ENCODE assay signal across 8 cellular contexts in the genomic region with DNA sequence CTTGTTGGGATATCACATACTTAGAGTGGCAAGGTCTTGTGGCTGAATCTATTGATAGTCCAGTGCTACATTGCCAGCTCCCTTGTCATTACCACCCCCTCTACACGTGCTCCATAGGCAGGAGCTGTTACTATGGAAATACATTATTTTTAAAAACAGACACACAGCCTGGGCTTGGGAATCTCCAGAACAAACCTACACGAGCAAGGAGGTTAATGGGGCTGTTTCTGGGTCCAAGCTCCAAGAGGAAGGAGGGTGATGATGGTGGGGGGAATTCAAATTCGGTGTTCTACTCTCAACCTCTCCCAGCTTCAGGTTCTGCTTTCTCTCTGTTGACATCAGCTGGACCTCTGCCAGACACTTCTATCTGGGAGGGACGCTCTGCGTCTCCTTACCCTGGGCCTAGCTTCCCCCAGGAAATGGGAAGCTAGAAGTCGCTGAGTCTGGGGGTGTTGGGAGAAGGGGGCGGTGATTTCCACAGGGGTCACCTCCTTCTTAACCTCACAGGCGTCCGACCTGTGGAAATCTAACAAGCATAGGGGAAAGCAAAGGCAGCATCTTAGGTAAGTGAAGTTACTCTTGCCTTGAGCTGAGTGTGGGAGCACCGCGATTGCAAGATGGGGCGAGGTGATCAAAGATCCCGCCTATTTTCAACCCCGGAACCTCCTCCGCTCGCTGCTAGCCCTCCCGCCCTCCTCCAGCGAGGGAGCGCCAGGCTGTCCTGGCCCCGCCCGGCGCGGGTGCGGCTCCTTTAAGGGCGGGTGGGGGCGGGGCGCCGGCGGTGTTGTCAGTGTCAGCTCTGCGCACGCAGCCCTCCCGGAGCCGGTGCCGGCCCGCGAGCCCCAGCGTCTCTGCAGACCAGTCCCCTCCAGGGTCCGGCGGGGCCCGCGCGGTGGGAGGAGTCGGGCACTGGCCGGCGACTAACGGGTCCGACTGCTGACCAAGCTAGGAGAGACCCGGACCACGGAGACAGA. TPM values are rescaled to one million over a fixed set of nuclear protein-coding genes. Genes with fewer than 3 reads are reported as not detected.
DNase-seq lines count a peak whose midpoint lies in the region; FAIRE-seq and TF ChIP-seq lines count a peak whose summit lies in the region.

Gene C2CD2L, plus strand, starts transcription at position 781 of the 974 bp plus-strand sequence. CDS start 398 bp downstream, outside the sequence.

- H3K4me3 ChIP-seq in HEK293 (ENCODE audit: low read depth, low read length): peak within 1 kb of the TSS; percentile 79

- H3K9me3 ChIP-seq in HEK293 (ENCODE audit: control insufficient read depth, insufficient read depth, low read depth, low read length): no peaks in the 10 kb centered on the region

- peak within 1 kb of the TSS; percentile 56; the same call in 1 of the 2 replicates for H3K27ac ChIP-seq in HEK293 (ENCODE audit: extremely low read depth, low read depth, low read length)

- H3K36me3 ChIP-seq in HEK293 (ENCODE audit: control insufficient read depth in 2 of 2, insufficient read depth in 1 of 2, low read length in 2 of 2): peaks cover 0 to 26% of the 10 kb centered on the region in 2 experiments; a peak in 1 of 3 replicates

- no peak for TF ChIP-seq CTCF in HEK293 (tag by site-specific recombination; IDR thresholded peaks at IDR 0.05)

- CTCF ChIA-PET in HEK293 (lab: Yijun Ruan, JAX): interaction anchor here (0.6 to 1.5 kb wide), 9 partner anchors 9 to 274 kb away, joined by 3 to 7 read pairs (median 3); no protein-coding TSS in a partner anchor

- FAIRE-seq in G401.6 (lab: Jason Lieb, UNC): peak; percentile 30

- H3K4me1 ChIP-seq in HEK293 (ENCODE audit: control insufficient read depth, insufficient read depth, low read length): no peaks in the 10 kb centered on the region

- POLR2A ChIA-PET in HEK293 (lab: Yijun Ruan, JAX): interaction anchor here (1.0 to 5.5 kb wide), 8 partner anchors 11 to 268 kb away, joined by 3 to 51 read pairs (median 12); partner anchors contain the start of genes HINFP, HMBS and MCAM

- peak; percentile 93 for DNase-seq in NAMALWA (ENCODE audit: low spot score)
- DNase-seq in SK-N-DZ (ENCODE audit: low spot score): peak; percentile 79
- DNase-seq in activated naive CD4-positive, alpha-beta T cell treated with Interleukin-2 at 50 U/mL for 16 hours: peak; percentile 90
- peak; percentile 93 for DNase-seq in germinal center (ENCODE audit: low spot score)
- peak in 55 of 56 donors; percentile 51 to 94 (median 83) for DNase-seq in nucleus accumbens (lab: John Stamatoyannopoulos, UW)
- peak; percentile 84 for DNase-seq in superior temporal gyrus (ENCODE audit: extremely low spot score)

TF ChIP-seq in HEK293, 187 proteins besides CTCF, POLR2A, EP300 and RAD21 (continues in another document):
- TF ChIP-seq HOXD13 (CRISPR knock-in tag; IDR thresholded peaks at IDR 0.05; ENCODE audit: borderline replicate concordance): no peak
- TF ChIP-seq HOXA7 (CRISPR knock-in tag; IDR thresholded peaks at IDR 0.05; ENCODE audit: borderline replicate concordance): no peak
- TF ChIP-seq SCRT1 (tag by site-specific recombination; IDR thresholded peaks at IDR 0.05; ENCODE audit: borderline replicate concordance): no peak
- no peak for TF ChIP-seq YY1 (tag by site-specific recombination; IDR thresholded peaks at IDR 0.05)
- no peak for TF ChIP-seq ZNF600 (tag by site-specific recombination; IDR thresholded peaks at IDR 0.05)
- TF ChIP-seq ZNF146 (tag by site-specific recombination; IDR thresholded peaks at IDR 0.05): no peak
- no peak for TF ChIP-seq ZNF157 (tag by site-specific recombination; IDR thresholded peaks at IDR 0.05)
- TF ChIP-seq ZNF19 (tag by site-specific recombination; IDR thresholded peaks at IDR 0.05; ENCODE audit: low read depth): no peak
- no peak for TF ChIP-seq ZNF121 (tag by site-specific recombination; IDR thresholded peaks at IDR 0.05)
- no peak for TF ChIP-seq ZNF555 (tag by site-specific recombination; conservative IDR thresholded peaks at IDR 0.05)
- TF ChIP-seq ZNF623 (tag by site-specific recombination; IDR thresholded peaks at IDR 0.05): no peak
- 0 out of 2 replicates have a peak, but pooled peaks have one; percentile 45 for TF ChIP-seq ZBTB7A (tag by site-specific recombination; IDR thresholded peaks at IDR 0.05; ENCODE audit: low read depth)
- 0 out of 2 replicates have a peak, but pooled peaks have one; percentile 42 for TF ChIP-seq WT1 (tag by site-specific recombination; IDR thresholded peaks at IDR 0.05)
- no peak for TF ChIP-seq ZNF549 (tag by site-specific recombination; IDR thresholded peaks at IDR 0.05)
- peak; percentile 54; the same call in 1 of the 2 replicates for TF ChIP-seq KLF8 (tag by site-specific recombination; IDR thresholded peaks at IDR 0.05)
- no peak for TF ChIP-seq ZNF354C (tag by site-specific recombination; IDR thresholded peaks at IDR 0.05; ENCODE audit: borderline replicate concordance, low read depth)
- TF ChIP-seq, protein P1, sequence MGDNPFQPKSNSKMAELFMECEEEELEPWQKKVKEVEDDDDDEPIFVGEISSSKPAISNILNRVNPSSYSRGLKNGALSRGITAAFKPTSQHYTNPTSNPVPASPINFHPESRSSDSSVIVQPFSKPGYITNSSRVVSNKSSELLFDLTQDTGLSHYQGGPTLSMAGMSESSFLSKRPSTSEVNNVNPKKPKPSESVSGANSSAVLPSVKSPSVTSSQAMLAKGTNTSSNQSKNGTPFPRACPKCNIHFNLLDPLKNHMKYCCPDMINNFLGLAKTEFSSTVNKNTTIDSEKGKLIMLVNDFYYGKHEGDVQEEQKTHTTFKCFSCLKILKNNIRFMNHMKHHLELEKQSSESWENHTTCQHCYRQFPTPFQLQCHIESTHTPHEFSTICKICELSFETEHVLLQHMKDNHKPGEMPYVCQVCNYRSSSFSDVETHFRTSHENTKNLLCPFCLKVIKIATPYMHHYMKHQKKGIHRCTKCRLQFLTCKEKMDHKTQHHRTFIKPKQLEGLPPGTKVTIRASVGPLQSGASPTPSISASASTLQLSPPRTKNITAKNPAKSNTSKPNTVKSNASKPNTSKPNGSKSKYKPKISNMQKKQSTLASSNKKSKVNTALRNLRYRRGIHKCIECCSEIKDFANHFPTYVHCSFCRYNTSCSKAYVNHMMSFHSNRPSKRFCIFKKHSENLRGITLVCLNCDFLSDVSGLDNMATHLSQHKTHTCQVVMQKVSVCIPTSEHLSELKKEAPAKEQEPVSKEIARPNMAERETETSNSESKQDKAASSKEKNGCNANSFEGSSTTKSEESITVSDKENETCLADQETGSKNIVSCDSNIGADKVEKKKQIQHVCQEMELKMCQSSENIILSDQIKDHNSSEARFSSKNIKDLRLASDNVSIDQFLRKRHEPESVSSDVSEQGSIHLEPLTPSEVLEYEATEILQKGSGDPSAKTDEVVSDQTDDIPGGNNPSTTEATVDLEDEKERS (tag by site-specific recombination; IDR thresholded peaks at IDR 0.05): no peak
- TF ChIP-seq, protein P2, sequence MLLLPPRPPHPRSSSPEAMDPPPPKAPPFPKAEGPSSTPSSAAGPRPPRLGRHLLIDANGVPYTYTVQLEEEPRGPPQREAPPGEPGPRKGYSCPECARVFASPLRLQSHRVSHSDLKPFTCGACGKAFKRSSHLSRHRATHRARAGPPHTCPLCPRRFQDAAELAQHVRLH (tag by site-specific recombination; IDR thresholded peaks at IDR 0.05): no peak
- no peak for TF ChIP-seq ZNF626 (tag by site-specific recombination; IDR thresholded peaks at IDR 0.05)
- TF ChIP-seq, protein P3, sequence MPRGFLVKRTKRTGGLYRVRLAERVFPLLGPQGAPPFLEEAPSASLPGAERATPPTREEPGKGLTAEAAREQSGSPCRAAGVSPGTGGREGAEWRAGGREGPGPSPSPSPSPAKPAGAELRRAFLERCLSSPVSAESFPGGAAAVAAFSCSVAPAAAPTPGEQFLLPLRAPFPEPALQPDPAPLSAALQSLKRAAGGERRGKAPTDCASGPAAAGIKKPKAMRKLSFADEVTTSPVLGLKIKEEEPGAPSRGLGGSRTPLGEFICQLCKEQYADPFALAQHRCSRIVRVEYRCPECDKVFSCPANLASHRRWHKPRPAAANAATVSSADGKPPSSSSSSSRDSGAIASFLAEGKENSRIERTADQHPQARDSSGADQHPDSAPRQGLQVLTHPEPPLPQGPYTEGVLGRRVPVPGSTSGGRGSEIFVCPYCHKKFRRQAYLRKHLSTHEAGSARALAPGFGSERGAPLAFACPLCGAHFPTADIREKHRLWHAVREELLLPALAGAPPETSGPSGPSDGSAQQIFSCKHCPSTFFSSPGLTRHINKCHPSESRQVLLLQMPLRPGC (tag by site-specific recombination; IDR thresholded peaks at IDR 0.05): no peak
- no peak for TF ChIP-seq ZBTB8A (tag by site-specific recombination; IDR thresholded peaks at IDR 0.05)
- TF ChIP-seq ZNF169 (tag by site-specific recombination; IDR thresholded peaks at IDR 0.05): no peak
- TF ChIP-seq PRDM10 (tag by site-specific recombination; IDR thresholded peaks at IDR 0.05): peak; percentile 96

RNA-seq across cellular contexts. Expression of gene C2CD2L, which starts in this region (rescaled TPM):
- polyA plus RNA-seq in SK-N-DZ (2014; cell fraction: cytosol; rRNA removed): 5.5 and 7.5 TPM in 2 replicates
- 9.9 and 12.1 TPM in 2 replicates for polyA plus RNA-seq in SK-N-DZ (2014; cell fraction: nucleus; rRNA removed)

Comparison
In these comparisons a context has a peak if more than half of its experiments do, and no peak if none do; other contexts are left out.
1. Peak in every context shown above with its lines: DNase-seq, H3K4me3 ChIP-seq and H3K27ac ChIP-seq.